ENCODE assay signal across 19 cellular contexts in genomic region chr20:34561661-34562060, GRCh38. TPM values are rescaled to one million over a fixed set of nuclear protein-coding genes. Genes with fewer than 3 reads are reported as not detected.
DNase-seq lines count a peak whose midpoint lies in the region; ATAC-seq and TF ChIP-seq lines count a peak whose summit lies in the region.
"Had no signal": no experiment of that assay in that cellular context is flagged by ENCODE, and none has a peak within 500 bp of the region (broad histone marks: within the 10 kb centered on the region; RNA-seq: fewer than 3 reads in every experiment).

No MANE protein-coding gene starts in this region.

- no peaks in the 10 kb centered on the region for H3K27me3 ChIP-seq in right cardiac atrium (ENCODE audit: control insufficient read depth, insufficient read depth)
- no peaks in the 10 kb centered on the region for H3K27me3 ChIP-seq in esophagus squamous epithelium

- no peaks in the 10 kb centered on the region for H3K27me3 Mint-ChIP-seq in activated T-cell treated with anti-CD3 and anti-CD28 coated beads, Interleukin-2, amount 50 U/mL, for 24 hours
- no peaks in the 10 kb centered on the region for H3K27me3 Mint-ChIP-seq in activated T-cell treated with anti-CD3 and anti-CD28 coated beads, Interleukin-2, amount 50 U/mL, for 4 hours (ENCODE audit: low read depth)
- H3K27me3 Mint-ChIP-seq in activated B cell treated with CpG ODN at 0.5 μM for 24 hours (no peaks in the 10 kb centered on the region), immature natural killer cell (ENCODE audit: low read depth in 3 of 3) (peaks cover 10 to 18% (median 13%) of the 10 kb centered on the region in 3 donors)
- no peaks in the 10 kb centered on the region for H3K27me3 Mint-ChIP-seq in stimulated activated naive B cell treated with anti-CD40 and anti-IgM and Interleukin-4, amounts not matched to agents 10 μg/mL and 1 μg/mL and 100 μg/mL, for 72 hours

- H3K36me3 Mint-ChIP-seq in activated T-cell treated with anti-CD3 and anti-CD28 coated beads, Interleukin-2, amount 50 U/mL, for 24 hours (ENCODE audit: low read depth): peaks cover under 1% of the 10 kb centered on the region
- peaks cover 3% of the 10 kb centered on the region for H3K36me3 Mint-ChIP-seq in activated T-cell treated with anti-CD3 and anti-CD28 coated beads, Interleukin-2, amount 50 U/mL, for 4 hours (ENCODE audit: insufficient read depth)
- H3K36me3 Mint-ChIP-seq in activated B cell treated with CpG ODN at 0.5 μM for 24 hours (ENCODE audit: low read depth): peaks cover 3% of the 10 kb centered on the region
- peaks cover 0 to 5% (median 0%) of the 10 kb centered on the region in 3 donors for H3K36me3 Mint-ChIP-seq in immature natural killer cell
- peaks cover 6 to 19% of the 10 kb centered on the region in 2 donors for H3K36me3 Mint-ChIP-seq in stimulated activated naive B cell treated with anti-CD40 and anti-IgM and Interleukin-4, amounts not matched to agents 10 μg/mL and 1 μg/mL and 100 μg/mL, for 72 hours

- H3K4me3 Mint-ChIP-seq in activated T-cell treated with anti-CD3 and anti-CD28 coated beads, Interleukin-2, amount 50 U/mL, for 24 hours: no peak overlapping the region
- no peak overlapping the region for H3K4me3 Mint-ChIP-seq in activated T-cell treated with anti-CD3 and anti-CD28 coated beads, Interleukin-2, amount 50 U/mL, for 4 hours
- no peak overlapping the region for H3K4me3 Mint-ChIP-seq in activated B cell treated with CpG ODN at 0.5 μM for 24 hours
- H3K4me3 Mint-ChIP-seq in immature natural killer cell: peak overlapping the region in 2 of 5 donors; percentile 6 to 19
- H3K4me3 Mint-ChIP-seq in stimulated activated naive B cell treated with anti-CD40 and anti-IgM and Interleukin-4, amounts not matched to agents 10 μg/mL and 1 μg/mL and 100 μg/mL, for 72 hours: no peak overlapping the region
- H3K4me3 Mint-ChIP-seq: activated naive CD4-positive, alpha-beta T cell treated with anti-CD3 and anti-CD28 coated beads for 36 hours had no signal

- 58% methylated on average over 10 of the region's 10 CpGs for WGBS in right cardiac atrium
- WGBS in esophagus squamous epithelium, 2 donors: 71 to 76% methylated on average over 10 of the region's 10 CpGs

- POLR2A ChIA-PET in activated B cell treated with CpG ODN at 0.5 μM for 24 hours (lab: Charles Lee): no interaction called here

- DNase-seq in activated T-cell treated with anti-CD3 and anti-CD28 coated beads, Interleukin-2, amount 50 U/mL, for 24 hours: no peak
- no peak for DNase-seq in activated T-cell treated with anti-CD3 and anti-CD28 coated beads, Interleukin-2, amount 50 U/mL, for 4 hours
- DNase-seq in activated B cell treated with CpG ODN at 0.5 μM for 24 hours (no peak), immature natural killer cell (no peak), right cardiac atrium (no peak), esophagus squamous epithelium (lab: John Stamatoyannopoulos, UW) (no peak)
- DNase-seq in stimulated activated naive B cell treated with anti-CD40 and anti-IgM and Interleukin-4, amounts not matched to agents 10 μg/mL and 1 μg/mL and 100 μg/mL, for 72 hours: no peak
- DNase-seq: activated CD4-positive, CD25-positive, alpha-beta regulatory T cell treated with anti-CD3 and anti-CD28 coated beads, Interleukin-2, amount 50 U/mL, for 72 hours; activated CD8-positive, alpha-beta memory T cell treated with anti-CD3 and anti-CD28 coated beads, Interleukin-2, amount 50 U/mL, for 48 hours; activated naive CD4-positive, alpha-beta T cell treated with anti-CD3 and anti-CD28 coated beads for 36 hours; foreskin fibroblast; hippocampal formation; PC-3; psoas muscle; SIG-M5; stimulated activated CD4-positive, alpha-beta T cell treated with anti-CD3 and anti-CD28 coated beads, Interleukin-4, amount 100 ng/mL, for 1 hour had no signal

- peaks cover 10% of the 10 kb centered on the region for H3K4me1 Mint-ChIP-seq in activated T-cell treated with anti-CD3 and anti-CD28 coated beads, Interleukin-2, amount 50 U/mL, for 24 hours (ENCODE audit: low read depth)
- peaks cover 14% of the 10 kb centered on the region for H3K4me1 Mint-ChIP-seq in activated T-cell treated with anti-CD3 and anti-CD28 coated beads, Interleukin-2, amount 50 U/mL, for 4 hours (ENCODE audit: low read depth)
- H3K4me1 Mint-ChIP-seq in activated B cell treated with CpG ODN at 0.5 μM for 24 hours (peaks cover 21% of the 10 kb centered on the region), immature natural killer cell (peaks cover 8 to 10% of the 10 kb centered on the region in 2 donors)
- H3K4me1 Mint-ChIP-seq in stimulated activated naive B cell treated with anti-CD40 and anti-IgM and Interleukin-4, amounts not matched to agents 10 μg/mL and 1 μg/mL and 100 μg/mL, for 72 hours: peaks cover 7 to 19% of the 10 kb centered on the region in 2 donors

- intact Hi-C loops in activated B cell treated with CpG ODN at 0.5 μM for 24 hours (cut with micrococcal nuclease): no loop called here
- intact Hi-C loops in right cardiac atrium (cut with DNase I): loop anchor here in 1 of 4 donors (10.0 kb wide), 1 partner anchor 143 kb away; the partner anchor contains the start of gene TP53INP2
- intact Hi-C loops in esophagus squamous epithelium (cut with DNase I): no loop called here

- H3K36me3 ChIP-seq in esophagus squamous epithelium: peaks cover 0 to 16% (median 0%) of the 10 kb centered on the region in 3 donors

- no peak for TF ChIP-seq POLR2A in esophagus squamous epithelium (IDR thresholded peaks at IDR 0.05)

- peak overlapping the region; percentile 34 for H3K27ac Mint-ChIP-seq in activated T-cell treated with anti-CD3 and anti-CD28 coated beads, Interleukin-2, amount 50 U/mL, for 24 hours
- H3K27ac Mint-ChIP-seq in activated B cell treated with CpG ODN at 0.5 μM for 24 hours: peak overlapping the region; percentile 1
- peak overlapping the region; percentile 33 to 80 (median 76) for H3K27ac Mint-ChIP-seq in immature natural killer cell
- peak overlapping the region; percentile 1 for H3K27ac Mint-ChIP-seq in stimulated activated naive B cell treated with anti-CD40 and anti-IgM and Interleukin-4, amounts not matched to agents 10 μg/mL and 1 μg/mL and 100 μg/mL, for 72 hours

- H3K27ac ChIP-seq in right cardiac atrium (ENCODE audit: low read length): no peak overlapping the region
- peak overlapping the region in 2 of 4 donors; percentile 0 to 3 for H3K27ac ChIP-seq in esophagus squamous epithelium
- H3K27ac ChIP-seq: psoas muscle had no signal

- H3K4me3 ChIP-seq in right cardiac atrium (ENCODE audit: low read length) (no peak overlapping the region), esophagus squamous epithelium (no peak overlapping the region)
- H3K4me3 ChIP-seq: coronary artery, psoas muscle, skin epidermis had no signal

- CTCF ChIA-PET in activated B cell treated with CpG ODN at 0.5 μM for 24 hours (lab: Charles Lee): interaction anchor here (2.1 kb wide), 1 partner anchor 208 kb away, joined by 7 read pairs; no protein-coding TSS in a partner anchor

- TF ChIP-seq CTCF in activated B cell treated with CpG ODN at 0.5 μM for 24 hours (IDR thresholded peaks at IDR 0.05) (no peak), esophagus squamous epithelium (IDR thresholded peaks at IDR 0.05) (no peak)

- no peaks in the 10 kb centered on the region for H3K9me3 Mint-ChIP-seq in activated T-cell treated with anti-CD3 and anti-CD28 coated beads, Interleukin-2, amount 50 U/mL, for 24 hours
- H3K9me3 Mint-ChIP-seq in activated T-cell treated with anti-CD3 and anti-CD28 coated beads, Interleukin-2, amount 50 U/mL, for 4 hours: no peaks in the 10 kb centered on the region
- H3K9me3 Mint-ChIP-seq in activated B cell treated with CpG ODN at 0.5 μM for 24 hours (no peaks in the 10 kb centered on the region), immature natural killer cell (no peaks in the 10 kb centered on the region)
- H3K9me3 Mint-ChIP-seq in stimulated activated naive B cell treated with anti-CD40 and anti-IgM and Interleukin-4, amounts not matched to agents 10 μg/mL and 1 μg/mL and 100 μg/mL, for 72 hours: no peaks in the 10 kb centered on the region
- H3K9me3 Mint-ChIP-seq: activated naive CD4-positive, alpha-beta T cell treated with anti-CD3 and anti-CD28 coated beads for 36 hours had no signal

- H3K9me3 ChIP-seq in right cardiac atrium (ENCODE audit: control insufficient read depth, low read length): no peaks in the 10 kb centered on the region
- no peaks in the 10 kb centered on the region for H3K9me3 ChIP-seq in esophagus squamous epithelium
- H3K9me3 ChIP-seq: psoas muscle had no signal

- no peak for ATAC-seq in activated T-cell treated with anti-CD3 and anti-CD28 coated beads, Interleukin-2, amount 50 U/mL, for 4 hours
- no peak for ATAC-seq in activated B cell treated with CpG ODN at 0.5 μM for 24 hours (ENCODE audit: low read depth)
- ATAC-seq in stimulated activated naive B cell treated with anti-CD40 and anti-IgM and Interleukin-4, amounts not matched to agents 10 μg/mL and 1 μg/mL and 100 μg/mL, for 72 hours (replicated peaks): no peak
- no peak for ATAC-seq in HG02981 (IDR thresholded peaks at IDR 0.05; ENCODE audit: unreplicated experiment)
- no peak for ATAC-seq in right cardiac atrium
- ATAC-seq: PC-3, psoas muscle had no signal

- H3K4me1 ChIP-seq in right cardiac atrium (ENCODE audit: control insufficient read depth, insufficient read depth, low read length) (no peaks in the 10 kb centered on the region), esophagus squamous epithelium (peaks cover 6 to 30% (median 12%) of the 10 kb centered on the region in 3 donors)

RNA-seq across cellular contexts. Expression of gene MAP1LC3A, which starts 3.1 kb away (rescaled TPM):
- total RNA-seq in activated T-cell treated with anti-CD3 and anti-CD28 coated beads, Interleukin-2, amount 50 U/mL, for 4 hours: 1 to 10 TPM in 2 of 3 donors, under 1 TPM in 1; 0.55 to 1.3 (median 1.2) TPM
- total RNA-seq in activated B cell treated with CpG ODN at 0.5 μM for 24 hours: 1.6 TPM in 2 replicates
- polyA plus RNA-seq in immature natural killer cell: 1 to 10 TPM in 2 of 3 donors, under 1 TPM in 1; 0.74 to 4.2 (median 3.1) TPM
- total RNA-seq in right cardiac atrium: 10 to 100 TPM; 61.8 to 85.7 (median 79.8) TPM
- 116 TPM for polyA plus RNA-seq in right cardiac atrium
- total RNA-seq in esophagus squamous epithelium: 10 to 100 TPM in 3 of 4 donors, 1 to 10 TPM in 1; 7.5 to 24.6 (median 19.4) TPM

RNA-seq across cellular contexts. Expression of gene DYNLRB1, which starts 45.4 kb away (rescaled TPM):
- total RNA-seq in activated T-cell treated with anti-CD3 and anti-CD28 coated beads, Interleukin-2, amount 50 U/mL, for 4 hours: 100 to 1,000 TPM; 103 to 116 (median 112) TPM
- total RNA-seq in activated B cell treated with CpG ODN at 0.5 μM for 24 hours (62.7 and 65.9 TPM in 2 replicates), right cardiac atrium (100 to 1,000 TPM; 134 to 163 (median 151) TPM), esophagus squamous epithelium (100 to 1,000 TPM in 2 of 4 donors, 10 to 100 TPM in 2; 77.9 to 108 (median 97.2) TPM)
- polyA plus RNA-seq in immature natural killer cell (100 to 1,000 TPM; 238 to 307 (median 242) TPM), right cardiac atrium (289 TPM)

Comparison
In these comparisons a context has a peak if more than half of its experiments do, and no peak if none do; other contexts are left out.
1. H3K27ac Mint-ChIP-seq: peak in every context shown above with its lines; median percentile 76 in immature natural killer cell; 34 in activated T-cell treated with anti-CD3 and anti-CD28 coated beads, Interleukin-2, amount 50 U/mL, for 24 hours; 1 in activated B cell treated with CpG ODN at 0.5 μM for 24 hours; 1 in stimulated activated naive B cell treated with anti-CD40 and anti-IgM and Interleukin-4, amounts not matched to agents 10 μg/mL and 1 μg/mL and 100 μg/mL, for 72 hours.